Comparison of ENCODE assay signal across 15 cellular contexts in genomic region chr10:107899075-107899474, GRCh38.
"Had no signal": no experiment of that assay in that cellular context is flagged by ENCODE, and none has a peak within 500 bp of the region (broad histone marks: within the 10 kb centered on the region; RNA-seq: fewer than 3 reads in every experiment).

No MANE protein-coding gene starts in this region.

- H3K36me3 Mint-ChIP-seq: activated naive CD4-positive, alpha-beta T cell treated with anti-CD3 and anti-CD28 coated beads, Interleukin-2, amount 50 U/mL, for 72 hours had no signal

- H3K9me3 Mint-ChIP-seq: neural crest cell had no signal

- H3K36me3 ChIP-seq: ovary, suprapubic skin had no signal

- H3K27me3 ChIP-seq: ovary, suprapubic skin had no signal

- ATAC-seq: activated naive CD4-positive, alpha-beta T cell treated with anti-CD3 and anti-CD28 coated beads, Interleukin-2, amount 50 U/mL, for 72 hours; activated T-cell treated with anti-CD3 and anti-CD28 coated beads, Interleukin-2, amount 50 U/mL, for 72 hours; left lobe of liver; sciatic nerve; stimulated activated naive CD8-positive, alpha-beta T cell treated with anti-CD3 and anti-CD28 coated beads, Interleukin-15, Interleukin-2, amounts not matched to agents 100 U/mL and 50 U/mL, for 24 hours had no signal

- H3K27ac Mint-ChIP-seq: activated CD4-positive, alpha-beta T cell treated with anti-CD3 and anti-CD28 coated beads, Interleukin-2, amount 10 ng/mL, durations not matched to agents 7 days and 5 days; activated naive CD4-positive, alpha-beta T cell treated with anti-CD3 and anti-CD28 coated beads, Interleukin-2, amount 50 U/mL, for 72 hours; activated T-cell treated with anti-CD3 and anti-CD28 coated beads, Interleukin-2, amount 50 U/mL, for 72 hours had no signal

- H3K4me1 Mint-ChIP-seq: activated CD4-positive, alpha-beta T cell treated with anti-CD3 and anti-CD28 coated beads, Interleukin-2, amount 10 ng/mL, durations not matched to agents 7 days and 5 days had no signal

- DNase-seq: activated CD4-positive, alpha-beta T cell treated with anti-CD3 and anti-CD28 coated beads, Interleukin-2, amount 10 ng/mL, durations not matched to agents 7 days and 5 days; activated CD8-positive, alpha-beta memory T cell treated with anti-CD3 and anti-CD28 coated beads, Interleukin-2, amount 50 U/mL, for 48 hours; activated gamma-delta T cell; activated T-cell treated with anti-CD3 and anti-CD28 coated beads, Interleukin-2, amount 50 U/mL, for 72 hours; caudate nucleus; foreskin fibroblast; mesenchymal stem cell; ovary; stimulated activated naive CD8-positive, alpha-beta T cell treated with anti-CD3 and anti-CD28 coated beads, Interleukin-15, Interleukin-2, amounts not matched to agents 100 U/mL and 50 U/mL, for 24 hours; T-helper 2 cell had no signal

- H3K4me3 ChIP-seq: ovary, suprapubic skin had no signal

- H3K4me3 Mint-ChIP-seq: activated CD4-positive, alpha-beta T cell treated with anti-CD3 and anti-CD28 coated beads, Interleukin-2, amount 10 ng/mL, durations not matched to agents 7 days and 5 days; activated T-cell treated with anti-CD3 and anti-CD28 coated beads, Interleukin-2, amount 50 U/mL, for 72 hours; neural crest cell had no signal

- H3K9me3 ChIP-seq: ovary, suprapubic skin had no signal

- H3K27me3 Mint-ChIP-seq: activated CD4-positive, alpha-beta T cell treated with anti-CD3 and anti-CD28 coated beads, Interleukin-2, amount 10 ng/mL, durations not matched to agents 7 days and 5 days had no signal

- H3K4me1 ChIP-seq: suprapubic skin had no signal

- H3K27ac ChIP-seq: ovary, suprapubic skin had no signal
